3 cellular contexts compared by ENCODE assay signal in the genomic region with DNA sequence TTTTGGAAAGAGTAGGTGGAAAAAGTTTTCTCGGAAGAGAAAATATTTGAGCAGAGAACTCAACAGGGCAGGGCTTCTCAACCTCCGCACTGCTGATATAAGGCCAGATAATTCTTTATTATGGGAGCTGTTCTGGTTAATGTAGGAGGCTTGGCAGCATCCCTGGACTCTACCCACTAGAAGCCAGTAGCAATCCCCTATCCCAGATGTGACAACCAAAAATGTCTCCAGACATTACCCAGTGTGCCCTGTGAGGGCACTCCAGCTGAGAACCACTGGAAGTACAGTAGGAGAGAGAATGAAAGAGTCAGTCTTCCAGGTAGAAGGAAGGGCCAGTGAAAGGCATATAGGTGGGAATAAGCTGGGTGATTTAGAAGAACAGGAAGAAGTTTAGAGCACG.
"Had no signal": no experiment of that assay in that cellular context is flagged by ENCODE, and none has a peak within 500 bp of the region (broad histone marks: within the 10 kb centered on the region; RNA-seq: fewer than 3 reads in every experiment).

No MANE protein-coding gene starts in this region.

- DNase-seq: GDM1, GF-D8 had no signal

- H3K4me3 ChIP-seq: GM12878 had no signal
